Comparison of ENCODE assay signal across 8 cellular contexts in the genomic region with DNA sequence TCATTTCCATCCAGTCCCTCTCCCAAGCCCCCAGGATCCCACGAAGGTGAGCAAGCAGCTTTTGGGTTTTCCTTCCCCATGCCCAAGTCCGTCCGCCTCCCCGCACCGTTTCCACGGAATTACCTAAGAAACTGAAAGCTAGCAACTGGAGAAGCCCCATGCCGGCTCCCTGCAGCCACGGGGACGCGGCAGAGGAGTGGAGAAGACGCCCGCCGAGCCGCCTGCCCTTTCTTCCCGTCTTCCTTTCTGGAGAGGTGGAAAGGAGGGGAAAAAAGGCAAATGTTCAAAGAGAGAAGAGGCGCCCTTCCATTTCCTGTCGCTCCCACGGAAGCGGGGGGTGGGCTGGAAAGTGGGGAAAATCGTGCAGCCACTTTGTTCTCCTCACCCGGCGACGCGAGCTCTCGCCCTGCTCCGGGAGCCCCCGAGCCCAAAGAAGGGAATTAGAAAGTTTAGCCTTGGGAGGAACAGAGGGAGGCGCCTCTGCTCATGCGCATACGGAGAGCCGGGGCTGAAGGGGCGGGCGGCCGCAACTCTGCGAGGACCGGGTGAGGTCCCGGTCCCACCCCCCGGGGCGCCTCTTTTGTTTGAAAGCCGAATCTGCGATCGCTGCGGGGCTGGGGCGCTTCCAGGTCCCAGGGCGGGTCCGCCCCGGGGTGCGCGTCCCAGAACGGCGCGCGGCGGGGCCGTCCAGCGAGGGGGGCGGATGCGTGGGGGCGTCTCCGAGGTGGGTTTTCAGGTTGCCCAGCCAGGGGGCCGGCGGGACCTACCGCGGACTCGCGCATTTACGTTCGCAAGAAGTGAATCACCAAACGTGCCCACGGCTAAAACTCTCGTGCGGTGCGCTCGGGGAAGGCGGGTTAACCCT. TPM values are rescaled to one million over a fixed set of nuclear protein-coding genes. Genes with fewer than 3 reads are reported as not detected.
DNase-seq lines count a peak whose midpoint lies in the region; ATAC-seq and TF ChIP-seq lines count a peak whose summit lies in the region.

A gene (minus strand): TSS at position 436 of the 865 bp plus-strand sequence. CDS start 276 bp downstream, at position 160.

- H3K4me3 ChIP-seq in HCT116 (replicated peaks in 1 of 2; ENCODE audit: low read depth in 1 of 2, low read length in 2 of 2) (peak within 1 kb of the TSS; percentile 66 to 78), liver (ENCODE audit: low read depth in 1 of 3, low read length in 3 of 3) (peak within 1 kb of the TSS; percentile 51 to 72 (median 55)), stomach (peak within 1 kb of the TSS; percentile 62 to 87 (median 75))

- H3K79me2 ChIP-seq in HCT116 (ENCODE audit: insufficient read depth, low read length): no peaks in the 10 kb centered on the region

- TF ChIP-seq POLR2A in HCT116 (IDR thresholded peaks at IDR 0.05; ENCODE audit: borderline replicate concordance, extremely low read depth, insufficient read depth, insufficient read length) (no peak), stomach (IDR thresholded peaks at IDR 0.05) (no peak)

- CTCF ChIA-PET in HCT116 (lab: Charles Lee): no interaction called here

- ATAC-seq in HCT116 (peak; percentile 92), GM21360 (IDR thresholded peaks at IDR 0.05; ENCODE audit: unreplicated experiment) (no peak), GM21528 (IDR thresholded peaks at IDR 0.05; ENCODE audit: low FRiP score, unreplicated experiment) (no peak)

- H2AFZ ChIP-seq in HCT116 (ENCODE audit: low read depth, low read length, poor library complexity, severe bottlenecking): peak within 1 kb of the TSS; percentile 55

- TF ChIP-seq RAD21 in HCT116 (IDR thresholded peaks at IDR 0.05; ENCODE audit: low read depth) (no peak), liver (IDR thresholded peaks at IDR 0.05) (no peak)

- DNase-seq in AG20443 (ENCODE audit: low spot score): peak; percentile 91
- no peak for DNase-seq in HCT116 (ENCODE audit: low read depth, low spot score)
- DNase-seq in SK-N-DZ (ENCODE audit: low spot score): peak; percentile 73
- DNase-seq in ecto neural progenitor cell (ENCODE audit: low spot score): peak; percentile 85
- peak; percentile 63 for DNase-seq in stomach

- no peaks in the 10 kb centered on the region; the same call in 1 of the 2 replicates for H3K27me3 ChIP-seq in HCT116 (ENCODE audit: insufficient read depth, low read length)
- peaks cover 0 to under 1% (median 0%) of the 10 kb centered on the region in 4 donors for H3K27me3 ChIP-seq in liver (ENCODE audit: control insufficient read depth in 4 of 4, insufficient read depth in 4 of 4, low read length in 3 of 4)
- peaks cover 0 to 39% (median 11%) of the 10 kb centered on the region in 3 donors for H3K27me3 ChIP-seq in stomach

- peak within 1 kb of the TSS; percentile 94 for H3K4me2 ChIP-seq in HCT116 (ENCODE audit: low read length)

- POLR2A ChIA-PET in HCT116 (lab: Charles Lee): no interaction called here

- TF ChIP-seq CTCF in HCT116 (IDR thresholded peaks at IDR 0.05 in 2 of 3, conservative IDR thresholded peaks at IDR 0.05 in 1 of 3; ENCODE audit: borderline replicate concordance in 1 of 3, insufficient read depth in 1 of 3, low read depth in 2 of 3, low read length in 2 of 3): no peak
- TF ChIP-seq CTCF in liver (IDR thresholded peaks at IDR 0.05; ENCODE audit: low read depth, low read length, missing input control): no peak
- TF ChIP-seq CTCF in stomach (IDR thresholded peaks at IDR 0.05): no peak

- WGBS in liver: 2% methylated on average over 75 of the region's 75 CpGs
- WGBS in stomach, 5 donors: 0 to 1% (median 1%) methylated on average over 39 to 75 of the region's 75 CpGs

- BruUV-seq in HCT116 (replicated peaks; lab: Mats Ljungman, UMichigan): TSS peak; percentile 53

- RAD21 ChIA-PET in HCT116 (lab: Charles Lee; ENCODE audit: low non-redundant PET in 1 of 2, low total read pairs in 2 of 2, uncharacterized antibody in 2 of 2, unreplicated experiment in 2 of 2): no interaction called here

- no peaks in the 10 kb centered on the region for H3K9me2 ChIP-seq in HCT116 (ENCODE audit: insufficient read depth)

- H3K9ac ChIP-seq in HCT116 (ENCODE audit: low read length) (peak within 1 kb of the TSS; percentile 61), liver (ENCODE audit: low read depth in 1 of 2, low read length in 2 of 2) (no peak within 1 kb of the TSS)

- no peak for TF ChIP-seq EP300 in stomach (IDR thresholded peaks at IDR 0.05)

- intact Hi-C loops in HCT116 (cut with micrococcal nuclease) (no loop called here), stomach (cut with DNase I; ENCODE audit: low total_unique reads) (no loop called here)

- H3K27ac ChIP-seq in HCT116 (ENCODE audit: low read depth, low read length) (peak within 1 kb of the TSS; percentile 21; the same call in 1 of the 2 replicates), liver (ENCODE audit: low read depth in 1 of 2, low read length in 2 of 2) (peak within 1 kb of the TSS; percentile 23 to 39), stomach (peak within 1 kb of the TSS; percentile 77 to 89 (median 86))

- H4K20me1 ChIP-seq in HCT116 (ENCODE audit: insufficient read depth): no peaks in the 10 kb centered on the region

- H3K36me3 ChIP-seq in HCT116 (ENCODE audit: control insufficient read depth in 1 of 2, insufficient read depth in 2 of 2, low read length in 2 of 2) (no peaks in the 10 kb centered on the region), liver (ENCODE audit: control insufficient read depth in 4 of 4, insufficient read depth in 3 of 4, low read depth in 1 of 4, low read length in 3 of 4) (no peaks in the 10 kb centered on the region), stomach (peaks cover 0 to under 1% (median 0%) of the 10 kb centered on the region in 4 donors)

- peaks cover 6 to 23% of the 10 kb centered on the region in 2 experiments; a peak in 3 of 4 replicates for H3K4me1 ChIP-seq in HCT116 (ENCODE audit: control insufficient read depth in 1 of 2, insufficient read depth in 2 of 2, low read length in 2 of 2)
- peaks cover 3 to 36% (median 33%) of the 10 kb centered on the region in 4 donors for H3K4me1 ChIP-seq in liver (ENCODE audit: control insufficient read depth in 4 of 4, insufficient read depth in 4 of 4, low read length in 3 of 4)
- peaks cover 18 to 60% (median 41%) of the 10 kb centered on the region in 4 donors for H3K4me1 ChIP-seq in stomach

- H3K9me3 ChIP-seq in HCT116 (ENCODE audit: control insufficient read depth in 1 of 2, insufficient read depth in 1 of 2, low read depth in 1 of 2, low read length in 2 of 2) (no peaks in the 10 kb centered on the region), liver (ENCODE audit: control insufficient read depth in 4 of 4, low read length in 3 of 4) (no peaks in the 10 kb centered on the region), stomach (no peaks in the 10 kb centered on the region)

TF ChIP-seq in HCT116, 20 proteins besides CTCF, POLR2A, EP300 and RAD21:
- no peak for TF ChIP-seq YY1 (IDR thresholded peaks at IDR 0.05; ENCODE audit: extremely low read depth, insufficient replicate concordance, low read depth, low read length)
- peak; percentile 63 for TF ChIP-seq POLR2AphosphoS5 (IDR thresholded peaks at IDR 0.05; ENCODE audit: low read depth, low read length)
TF ChIP-seq in HCT116: peak in this region for 1.

TF ChIP-seq in liver, 16 proteins besides CTCF, POLR2A, EP300 and RAD21:
- TF ChIP-seq, protein P1, sequence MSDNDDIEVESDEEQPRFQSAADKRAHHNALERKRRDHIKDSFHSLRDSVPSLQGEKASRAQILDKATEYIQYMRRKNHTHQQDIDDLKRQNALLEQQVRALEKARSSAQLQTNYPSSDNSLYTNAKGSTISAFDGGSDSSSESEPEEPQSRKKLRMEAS (IDR thresholded peaks at IDR 0.05): no peak

RNA-seq across cellular contexts. Expression of the gene that starts here (rescaled TPM):
- total RNA-seq in HCT116 (2021; ENCODE audit: unreplicated experiment) (32.0 TPM), liver (10 to 100 TPM; 33.7 to 63.1 TPM), stomach (100 to 1,000 TPM in 4 of 5 donors, 10 to 100 TPM in 1; 85.7 to 399 (median 165) TPM)
- polyA plus RNA-seq in HCT116 (2012): 32.2 and 32.7 TPM in 2 replicates
- 55.2 and 74.9 TPM in 2 replicates for polyA plus RNA-seq in SK-N-DZ (2014; cell fraction: cytosol; rRNA removed)
- 81.0 and 114 TPM in 2 replicates for polyA plus RNA-seq in SK-N-DZ (2014; cell fraction: nucleus; rRNA removed)
- polyA plus RNA-seq in liver (10 to 100 TPM; 12.6 to 17.9 TPM), stomach (10 to 100 TPM; 50.0 to 76.5 (median 68.7) TPM)

Comparison
In these comparisons a context has a peak if more than half of its experiments do, and no peak if none do; other contexts are left out.
1. H3K27ac ChIP-seq: peak in every context shown above with its lines; median percentile 86 in stomach; 31 in liver; 21 in HCT116.